In the genomic region with DNA sequence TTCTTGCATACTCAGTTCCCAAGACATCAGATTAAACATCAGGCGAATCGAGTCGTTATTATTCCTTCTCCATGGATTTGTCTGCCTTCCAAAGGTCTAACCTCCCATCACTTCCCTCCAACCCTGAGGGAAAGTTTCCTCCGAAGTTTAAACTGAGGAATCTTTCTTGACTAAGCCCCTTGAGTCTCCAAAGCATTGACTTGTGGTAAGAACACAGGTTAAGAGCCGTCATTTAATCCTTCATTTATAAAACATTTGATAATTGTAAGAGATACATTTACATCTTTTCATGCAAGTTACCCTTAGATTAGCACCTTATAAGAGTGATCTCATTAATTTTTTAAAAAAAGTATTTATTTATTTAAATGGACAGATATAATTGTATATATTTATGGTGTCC, we compare ENCODE assay signal across 33 cellular contexts.
"Had no signal": no experiment of that assay in that cellular context is flagged by ENCODE, and none has a peak within 500 bp of the region (broad histone marks: within the 10 kb centered on the region; RNA-seq: fewer than 3 reads in every experiment).

Gene OR7A10 (minus strand): TSS at position 101 of the 400 bp plus-strand sequence. CDS start 7,045 bp downstream, outside the sequence.

- H3K4me3 Mint-ChIP-seq: activated naive CD4-positive, alpha-beta T cell treated with anti-CD3 and anti-CD28 coated beads for 36 hours; activated naive CD4-positive, alpha-beta T cell treated with anti-CD3 and anti-CD28 coated beads, Interleukin-2, amount 10 ng/mL, durations not matched to agents 7 days and 5 days; activated naive CD8-positive, alpha-beta T cell; activated naive CD8-positive, alpha-beta T cell treated with anti-CD3 and anti-CD28 coated beads for 36 hours; activated naive CD8-positive, alpha-beta T cell treated with anti-CD3 and anti-CD28 coated beads, Interleukin-2, amount 10 ng/mL, durations not matched to agents 7 days and 5 days; activated naive CD8-positive, alpha-beta T cell treated with anti-CD3 and anti-CD28 coated beads, Interleukin-2, amount 50 U/mL, for 24 hours; activated T-cell treated with anti-CD3 and anti-CD28 coated beads, Interleukin-2, amount 50 U/mL, for 24 hours; activated T-cell treated with anti-CD3 and anti-CD28 coated beads, Interleukin-2, amount 50 U/mL, for 4 hours; activated T-cell treated with anti-CD3 and anti-CD28 coated beads, Interleukin-2, amount 50 U/mL, for 72 hours; activated T-helper 1 cell treated with anti-CD3 and anti-CD28 coated beads, Interleukin-12 subunit alpha, Interleukin-12 subunit beta, Interleukin-2, Interleukin-4 antibody, amounts not matched to agents 30 ng/mL and 10 ng/mL and 1 ng/mL, durations not matched to agents 14 hours and 24 hours and 36 hours; activated T-helper 17 cell treated with anti-CD3 and anti-CD28 coated beads, Interleukin-2, amount 50 U/mL, for 72 hours; brain; central memory CD8-positive, alpha-beta T cell had no signal

- DNase-seq: activated effector memory CD4-positive, alpha-beta T cell treated with anti-CD3 and anti-CD28 coated beads, Interleukin-2, amount 50 U/mL, for 16 hours; activated effector memory CD4-positive, alpha-beta T cell treated with Interleukin-2 at 50 U/mL for 16 hours; activated gamma-delta T cell; activated gamma-delta T cell treated with Interleukin-2 at 50 U/mL for 16 hours; activated naive CD4-positive, alpha-beta T cell; activated naive CD4-positive, alpha-beta T cell treated with anti-CD3 and anti-CD28 coated beads for 36 hours; activated naive CD4-positive, alpha-beta T cell treated with anti-CD3 and anti-CD28 coated beads, Interleukin-2, amount 10 ng/mL, durations not matched to agents 7 days and 5 days; activated naive CD4-positive, alpha-beta T cell treated with anti-CD3 and anti-CD28 coated beads, Interleukin-2, amount 50 U/mL, for 16 hours; activated naive CD8-positive, alpha-beta T cell treated with anti-CD3 and anti-CD28 coated beads for 36 hours; activated naive CD8-positive, alpha-beta T cell treated with anti-CD3 and anti-CD28 coated beads, Interleukin-2, amount 10 ng/mL, durations not matched to agents 7 days and 5 days; activated naive CD8-positive, alpha-beta T cell treated with anti-CD3 and anti-CD28 coated beads, Interleukin-2, amount 50 U/mL, for 24 hours; activated T-cell treated with anti-CD3 and anti-CD28 coated beads, Interleukin-2, amount 50 U/mL, for 1 hour; activated T-cell treated with anti-CD3 and anti-CD28 coated beads, Interleukin-2, amount 50 U/mL, for 24 hours; activated T-cell treated with anti-CD3 and anti-CD28 coated beads, Interleukin-2, amount 50 U/mL, for 4 hours; activated T-cell treated with anti-CD3 and anti-CD28 coated beads, Interleukin-2, amount 50 U/mL, for 48 hours; activated T-cell treated with anti-CD3 and anti-CD28 coated beads, Interleukin-2, amount 50 U/mL, for 72 hours; adrenal gland; amniotic stem cell; amygdala; anterior cingulate cortex; aorta; body of pancreas; brain microvascular endothelial cell; caudate nucleus; central memory CD4-positive, alpha-beta T cell; cerebellar nuclear complex had no signal

- H3K36me3 Mint-ChIP-seq: activated naive CD4-positive, alpha-beta T cell treated with anti-CD3 and anti-CD28 coated beads, Interleukin-2, amount 10 ng/mL, durations not matched to agents 7 days and 5 days; activated naive CD4-positive, alpha-beta T cell treated with anti-CD3 and anti-CD28 coated beads, Interleukin-2, amount 50 U/mL, for 72 hours; activated naive CD8-positive, alpha-beta T cell; activated naive CD8-positive, alpha-beta T cell treated with anti-CD3 and anti-CD28 coated beads for 36 hours; activated naive CD8-positive, alpha-beta T cell treated with anti-CD3 and anti-CD28 coated beads, Interleukin-2, amount 10 ng/mL, durations not matched to agents 7 days and 5 days; brain had no signal

- H3K27ac Mint-ChIP-seq: activated naive CD4-positive, alpha-beta T cell treated with anti-CD3 and anti-CD28 coated beads for 36 hours; activated naive CD4-positive, alpha-beta T cell treated with anti-CD3 and anti-CD28 coated beads, Interleukin-2, amount 10 ng/mL, durations not matched to agents 7 days and 5 days; activated naive CD4-positive, alpha-beta T cell treated with anti-CD3 and anti-CD28 coated beads, Interleukin-2, amount 50 U/mL, for 72 hours; activated naive CD8-positive, alpha-beta T cell; activated naive CD8-positive, alpha-beta T cell treated with anti-CD3 and anti-CD28 coated beads for 36 hours; activated naive CD8-positive, alpha-beta T cell treated with anti-CD3 and anti-CD28 coated beads, Interleukin-2, amount 10 ng/mL, durations not matched to agents 7 days and 5 days; activated naive CD8-positive, alpha-beta T cell treated with anti-CD3 and anti-CD28 coated beads, Interleukin-2, amount 50 U/mL, for 24 hours; activated T-cell treated with anti-CD3 and anti-CD28 coated beads, Interleukin-2, amount 50 U/mL, for 24 hours; activated T-cell treated with anti-CD3 and anti-CD28 coated beads, Interleukin-2, amount 50 U/mL, for 72 hours; activated T-helper 1 cell treated with anti-CD3 and anti-CD28 coated beads, Interleukin-12 subunit alpha, Interleukin-12 subunit beta, Interleukin-2, Interleukin-4 antibody, amounts not matched to agents 30 ng/mL and 10 ng/mL and 1 ng/mL, durations not matched to agents 14 hours and 24 hours and 36 hours; activated T-helper 17 cell treated with anti-CD3 and anti-CD28 coated beads, Interleukin-2, amount 50 U/mL, for 72 hours; activated T-helper 2 cell treated with anti-CD3 and anti-CD28 coated beads, Interferon-gamma antibody, Interleukin-2, Interleukin-4, amounts not matched to agents 10 μg/mL and 5 μg/mL and 100 μg/mL, durations not matched to agents 14 hours and 24 hours and 36 hours; brain had no signal

- H3K4me1 Mint-ChIP-seq: activated naive CD4-positive, alpha-beta T cell treated with anti-CD3 and anti-CD28 coated beads, Interleukin-2, amount 10 ng/mL, durations not matched to agents 7 days and 5 days; activated naive CD8-positive, alpha-beta T cell treated with anti-CD3 and anti-CD28 coated beads for 36 hours; activated naive CD8-positive, alpha-beta T cell treated with anti-CD3 and anti-CD28 coated beads, Interleukin-2, amount 10 ng/mL, durations not matched to agents 7 days and 5 days; activated naive CD8-positive, alpha-beta T cell treated with anti-CD3 and anti-CD28 coated beads, Interleukin-2, amount 50 U/mL, for 24 hours; activated T-helper 17 cell treated with anti-CD3 and anti-CD28 coated beads, Interleukin-2, amount 50 U/mL, for 72 hours; brain; central memory CD8-positive, alpha-beta T cell had no signal

- H3K9me3 Mint-ChIP-seq: activated naive CD4-positive, alpha-beta T cell treated with anti-CD3 and anti-CD28 coated beads for 36 hours; activated naive CD4-positive, alpha-beta T cell treated with anti-CD3 and anti-CD28 coated beads, Interleukin-2, amount 10 ng/mL, durations not matched to agents 7 days and 5 days; activated naive CD4-positive, alpha-beta T cell treated with anti-CD3 and anti-CD28 coated beads, Interleukin-2, amount 50 U/mL, for 72 hours; activated naive CD8-positive, alpha-beta T cell treated with anti-CD3 and anti-CD28 coated beads for 36 hours; activated naive CD8-positive, alpha-beta T cell treated with anti-CD3 and anti-CD28 coated beads, Interleukin-2, amount 10 ng/mL, durations not matched to agents 7 days and 5 days; activated naive CD8-positive, alpha-beta T cell treated with anti-CD3 and anti-CD28 coated beads, Interleukin-2, amount 50 U/mL, for 24 hours; activated T-cell treated with anti-CD3 and anti-CD28 coated beads, Interleukin-2, amount 50 U/mL, for 24 hours; activated T-cell treated with anti-CD3 and anti-CD28 coated beads, Interleukin-2, amount 50 U/mL, for 4 hours; activated T-cell treated with anti-CD3 and anti-CD28 coated beads, Interleukin-2, amount 50 U/mL, for 72 hours; activated T-helper 1 cell treated with anti-CD3 and anti-CD28 coated beads, Interleukin-12 subunit alpha, Interleukin-12 subunit beta, Interleukin-2, Interleukin-4 antibody, amounts not matched to agents 30 ng/mL and 10 ng/mL and 1 ng/mL, durations not matched to agents 14 hours and 24 hours and 36 hours; activated T-helper 17 cell treated with anti-CD3 and anti-CD28 coated beads, Interleukin-2, amount 50 U/mL, for 72 hours; activated T-helper 2 cell treated with anti-CD3 and anti-CD28 coated beads, Interferon-gamma antibody, Interleukin-2, Interleukin-4, amounts not matched to agents 10 μg/mL and 5 μg/mL and 100 μg/mL, durations not matched to agents 14 hours and 24 hours and 36 hours; central memory CD8-positive, alpha-beta T cell had no signal
